Comparison of ENCODE assay signal across 8 cellular contexts in genomic region chr2:197705912-197706838, GRCh38. TPM values are rescaled to one million over a fixed set of nuclear protein-coding genes. Genes with fewer than 3 reads are reported as not detected.
A peak's percentile ranks its signal among the peaks of the same experiment; 100 is the strongest.
DNase-seq lines count a peak whose midpoint lies in the region; ATAC-seq and TF ChIP-seq lines count a peak whose summit lies in the region.

No MANE protein-coding gene starts in this region.

- peak; percentile 73 for DNase-seq in activated CD8-positive, alpha-beta memory T cell treated with anti-CD3 and anti-CD28 coated beads, Interleukin-2, amount 10 ng/mL, durations not matched to agents 7 days and 5 days
- no peak for DNase-seq in activated CD8-positive, alpha-beta memory T cell treated with anti-CD3 and anti-CD28 coated beads, Interleukin-2, amount 50 U/mL, for 48 hours
- DNase-seq in PC-3 (peak; percentile 17), choroid plexus epithelial cell (ENCODE audit: low read depth) (no peak), lower lobe of right lung (no peak), suprapubic skin (ENCODE audit: low spot score in 2 of 2) (peak; percentile 65 to 81), kidney glomerular epithelial cell (lab: John Stamatoyannopoulos, UW) (no peak)
- DNase-seq in NK-92 treated with Interleukin-12 subunit alpha and Interleukin-12 subunit beta, amount 100 ng/mL, for 24 hours (lab: John Stamatoyannopoulos, UW): no peak

- no peak for ATAC-seq in activated CD8-positive, alpha-beta memory T cell treated with anti-CD3 and anti-CD28 coated beads, Interleukin-2, amount 10 ng/mL, durations not matched to agents 7 days and 5 days
- ATAC-seq in PC-3: peak; percentile 8
- peak; percentile 8 to 24 for ATAC-seq in lower lobe of right lung

- CTCF ChIA-PET in activated CD8-positive, alpha-beta memory T cell treated with anti-CD3 and anti-CD28 coated beads, Interleukin-2, amount 10 ng/mL, durations not matched to agents 7 days and 5 days (lab: Charles Lee): interaction anchor here (0.7 to 3.8 kb wide), 7 partner anchors 9 to 608 kb away, joined by 3 to 27 read pairs (median 3); partner anchors contain the start of genes HSPD1, HSPE1 and MOB4
- CTCF ChIA-PET in PC-3 (lab: Charles Lee): interaction anchor here (0.5 kb wide), 1 partner anchor 934 kb away, joined by 3 read pairs; no protein-coding TSS in a partner anchor

- H3K4me3 Mint-ChIP-seq in activated CD8-positive, alpha-beta memory T cell treated with anti-CD3 and anti-CD28 coated beads, Interleukin-2, amount 10 ng/mL, durations not matched to agents 7 days and 5 days: peak overlapping the region; percentile 83

- no peaks in the 10 kb centered on the region for H3K9me2 ChIP-seq in PC-3 (replicated peaks; ENCODE audit: low read length)

- peak overlapping the region; percentile 89 for H3K9ac ChIP-seq in PC-3 (ENCODE audit: low read length)

- H3K27me3 Mint-ChIP-seq in activated CD8-positive, alpha-beta memory T cell treated with anti-CD3 and anti-CD28 coated beads, Interleukin-2, amount 10 ng/mL, durations not matched to agents 7 days and 5 days: no peaks in the 10 kb centered on the region

- H3K4me3 ChIP-seq in PC-3 (ENCODE audit: low read length) (peak overlapping the region; percentile 91), choroid plexus epithelial cell (ENCODE audit: low read depth, low read length) (peak overlapping the region; percentile 89), lower lobe of right lung (peak overlapping the region; percentile 98), suprapubic skin (peak overlapping the region; percentile 95)

- H3K4me2 ChIP-seq in PC-3 (ENCODE audit: low read length): peak overlapping the region; percentile 99

- TF ChIP-seq CTCF in PC-3 (conservative IDR thresholded peaks at IDR 0.05; ENCODE audit: low read depth, low read length) (no peak), choroid plexus epithelial cell (conservative IDR thresholded peaks at IDR 0.05; ENCODE audit: low read depth, low read length) (no peak), lower lobe of right lung (IDR thresholded peaks at IDR 0.05) (no peak), suprapubic skin (IDR thresholded peaks at IDR 0.05) (no peak)

- no peak for TF ChIP-seq POLR2A in suprapubic skin (IDR thresholded peaks at IDR 0.05)

- H3K27ac ChIP-seq in PC-3 (ENCODE audit: low read length): no peak overlapping the region; the same call in 1 of the 2 replicates
- H3K27ac ChIP-seq in lower lobe of right lung: peak overlapping the region; percentile 90
- peak overlapping the region; percentile 87 for H3K27ac ChIP-seq in suprapubic skin

- peaks cover 46% of the 10 kb centered on the region for H3K4me1 Mint-ChIP-seq in activated CD8-positive, alpha-beta memory T cell treated with anti-CD3 and anti-CD28 coated beads, Interleukin-2, amount 10 ng/mL, durations not matched to agents 7 days and 5 days

- H3K4me1 ChIP-seq in PC-3 (ENCODE audit: insufficient read depth, low read length) (peaks cover 14% of the 10 kb centered on the region), lower lobe of right lung (peaks cover 34% of the 10 kb centered on the region), suprapubic skin (peaks cover 43% of the 10 kb centered on the region)

- H3K9me3 ChIP-seq in PC-3 (ENCODE audit: low read length): no peaks in the 10 kb centered on the region
- no peaks in the 10 kb centered on the region for H3K9me3 ChIP-seq in lower lobe of right lung
- H3K9me3 ChIP-seq in suprapubic skin: no peaks in the 10 kb centered on the region

- H3K27me3 ChIP-seq in PC-3 (ENCODE audit: low read length) (no peaks in the 10 kb centered on the region), lower lobe of right lung (ENCODE audit: low read depth) (no peaks in the 10 kb centered on the region), suprapubic skin (no peaks in the 10 kb centered on the region)

- intact Hi-C loops in PC-3 (cut with micrococcal nuclease) (loop anchor here (1.0 to 10.0 kb wide), 5 partner anchors 94 to 549 kb away; partner anchors contain the start of genes MOB4 and SF3B1), lower lobe of right lung (cut with DNase I) (no loop called here)

- peaks cover 42% of the 10 kb centered on the region for H4K20me1 ChIP-seq in PC-3 (ENCODE audit: low read length)

- peak overlapping the region; percentile 89 for H3K27ac Mint-ChIP-seq in activated CD8-positive, alpha-beta memory T cell treated with anti-CD3 and anti-CD28 coated beads, Interleukin-2, amount 10 ng/mL, durations not matched to agents 7 days and 5 days

- TF ChIP-seq EP300 in suprapubic skin (IDR thresholded peaks at IDR 0.05): no peak

- H3K36me3 Mint-ChIP-seq in activated CD8-positive, alpha-beta memory T cell treated with anti-CD3 and anti-CD28 coated beads, Interleukin-2, amount 10 ng/mL, durations not matched to agents 7 days and 5 days: peaks cover 28% of the 10 kb centered on the region

- no peaks in the 10 kb centered on the region for H3F3A ChIP-seq in PC-3 (ENCODE audit: low read length, unreplicated experiment)

- BruUV-seq in PC-3 (replicated peaks; lab: Mats Ljungman, UMichigan): no TSS peak

- peaks cover 57% of the 10 kb centered on the region for H3K79me2 ChIP-seq in PC-3 (ENCODE audit: low read length)

- peak overlapping the region; percentile 84 for H2AFZ ChIP-seq in PC-3 (ENCODE audit: low read length)

- 19% methylated on average over 27 of the region's 38 CpGs for WGBS in suprapubic skin

- H3K9me3 Mint-ChIP-seq in activated CD8-positive, alpha-beta memory T cell treated with anti-CD3 and anti-CD28 coated beads, Interleukin-2, amount 10 ng/mL, durations not matched to agents 7 days and 5 days (ENCODE audit: low read depth): no peaks in the 10 kb centered on the region

- POLR2A ChIA-PET in PC-3 (lab: Charles Lee; ENCODE audit: unreplicated experiment): no interaction called here

- H3K36me3 ChIP-seq in PC-3 (ENCODE audit: low read depth, low read length): peaks cover 6% of the 10 kb centered on the region; the same call in 1 of the 2 replicates
- no peaks in the 10 kb centered on the region for H3K36me3 ChIP-seq in lower lobe of right lung
- H3K36me3 ChIP-seq in suprapubic skin: peaks cover 4% of the 10 kb centered on the region

RNA-seq across cellular contexts. Expression of gene MARS2, which starts 1.0 kb away (rescaled TPM):
- total RNA-seq in activated CD8-positive, alpha-beta memory T cell treated with anti-CD3 and anti-CD28 coated beads, Interleukin-2, amount 10 ng/mL, durations not matched to agents 7 days and 5 days: 10 to 100 TPM; 17.8 to 22.0 TPM
- total RNA-seq in PC-3 (2014; rRNA removed) (7.8 and 8.3 TPM in 2 replicates), lower lobe of right lung (5.0 TPM), suprapubic skin (10 to 100 TPM in 3 of 4 donors, 1 to 10 TPM in 1; 9.4 to 17.3 (median 12.5) TPM)

RNA-seq across cellular contexts. Expression of gene RFTN2, which starts 30.8 kb away (rescaled TPM):
- not detected for total RNA-seq in activated CD8-positive, alpha-beta memory T cell treated with anti-CD3 and anti-CD28 coated beads, Interleukin-2, amount 10 ng/mL, durations not matched to agents 7 days and 5 days
- 0.07 TPM in 1 of 2 replicates, not detected in the other for total RNA-seq in PC-3 (2014; rRNA removed)
- total RNA-seq in lower lobe of right lung: 4.3 TPM
- 1 to 10 TPM; 1.4 to 5.8 (median 5.0) TPM for total RNA-seq in suprapubic skin

Comparison
In these comparisons a context has a peak if more than half of its experiments do, and no peak if none do; other contexts are left out.
1. DNase-seq: peak in activated CD8-positive, alpha-beta memory T cell treated with anti-CD3 and anti-CD28 coated beads, Interleukin-2, amount 10 ng/mL, durations not matched to agents 7 days and 5 days (single experiment), PC-3 (single experiment) and suprapubic skin (2 of 2); none in activated CD8-positive, alpha-beta memory T cell treated with anti-CD3 and anti-CD28 coated beads, Interleukin-2, amount 50 U/mL, for 48 hours (single experiment), choroid plexus epithelial cell (single experiment), lower lobe of right lung (single experiment), NK-92 treated with Interleukin-12 subunit alpha and Interleukin-12 subunit beta, amount 100 ng/mL, for 24 hours (single experiment) and kidney glomerular epithelial cell (single experiment).
2. Peak in every context shown above with its lines, with median percentiles within 50 percentile points of each other: H3K4me3 ChIP-seq.